In genomic region chr12:11862794-11863193, GRCh38 we compare ENCODE assay signal across 9 cellular contexts.
DNase-seq lines count a peak whose midpoint lies in the region; ATAC-seq, FAIRE-seq and TF ChIP-seq lines count a peak whose summit lies in the region.
"Had no signal": no experiment of that assay in that cellular context is flagged by ENCODE, and none has a peak within 500 bp of the region (broad histone marks: within the 10 kb centered on the region; RNA-seq: fewer than 3 reads in every experiment).

No MANE protein-coding gene starts in this region.

- TF ChIP-seq CTCF in GM10266 (IDR thresholded peaks at IDR 0.05; ENCODE audit: control insufficient read depth, insufficient read depth, low read depth, missing control alignments) (no peak), heart left ventricle (IDR thresholded peaks at IDR 0.05) (no peak)
- TF ChIP-seq CTCF in CD4-positive, alpha-beta T cell (IDR thresholded peaks at IDR 0.05), result no peak

- H3K36me3 Mint-ChIP-seq in CD4-positive, alpha-beta T cell (ENCODE audit: low read depth), result peaks cover 95% of the 10 kb centered on the region
- peaks cover 37 to 55% (median 42%) of the 10 kb centered on the region in 3 donors for H3K36me3 Mint-ChIP-seq in naive thymus-derived CD8-positive, alpha-beta T cell

- H3K27me3 ChIP-seq in heart left ventricle (no peaks in the 10 kb centered on the region), small intestine (ENCODE audit: control insufficient read depth in 2 of 2, insufficient read depth in 2 of 2, low read length in 2 of 2) (no peaks in the 10 kb centered on the region)
- no peaks in the 10 kb centered on the region for H3K27me3 ChIP-seq in CD4-positive, alpha-beta T cell (ENCODE audit: control insufficient read depth, insufficient read depth, low read length)

- H3K4me1 Mint-ChIP-seq in CD4-positive, alpha-beta T cell (ENCODE audit: low read depth), result no peaks in the 10 kb centered on the region
- peaks cover 0 to 7% (median 2%) of the 10 kb centered on the region in 4 donors for H3K4me1 Mint-ChIP-seq in naive thymus-derived CD8-positive, alpha-beta T cell

- TF ChIP-seq POLR2A in heart left ventricle (IDR thresholded peaks at IDR 0.05), result no peak

- H3K27ac ChIP-seq in heart left ventricle, result peak overlapping the region; percentile 70 to 90 (median 84)
- peak overlapping the region in 1 of 2 donors; percentile 79 for H3K27ac ChIP-seq in small intestine (ENCODE audit: low read depth in 1 of 2, low read length in 1 of 2)
- no peak overlapping the region for H3K27ac ChIP-seq in CD4-positive, alpha-beta T cell (ENCODE audit: low read depth, low read length)

- H3K4me3 ChIP-seq in heart left ventricle (peak overlapping the region in 1 of 12 donors; percentile 3), small intestine (ENCODE audit: low read depth in 1 of 2, low read length in 2 of 2) (no peak overlapping the region)

- intact Hi-C loops in heart left ventricle (cut with DNase I), result loop anchor here in 8 of 10 donors (5.0 to 10.0 kb wide), 6 partner anchors 98 to 218 kb away; partner anchors contain the start of gene ETV6 (in 2 of the 8)
- intact Hi-C loops in CD4-positive, alpha-beta T cell (cut with DNase I, micrococcal nuclease), result no loop called here

- CTCF ChIA-PET in CD4-positive, alpha-beta T cell (lab: Charles Lee), result no interaction called here

- H3K4me1 ChIP-seq in heart left ventricle, result peaks cover 8 to 55% (median 47%) of the 10 kb centered on the region in 12 donors
- peaks cover 3 to 14% of the 10 kb centered on the region in 2 donors for H3K4me1 ChIP-seq in small intestine (ENCODE audit: control insufficient read depth in 2 of 2, insufficient read depth in 1 of 2, low read depth in 1 of 2, low read length in 1 of 2)

- H3K4me3 Mint-ChIP-seq in CD4-positive, alpha-beta T cell, result no peak overlapping the region
- H3K4me3 Mint-ChIP-seq in naive thymus-derived CD8-positive, alpha-beta T cell, result no peak overlapping the region

- 35 to 41% (median 37%) methylated on average over 5 of the region's 5 CpGs for WGBS in heart left ventricle, 4 donors
- WGBS in small intestine, 3 donors, result 49 to 66% (median 61%) methylated on average over 5 of the region's 5 CpGs

- DNase-seq in GM10266 (ENCODE audit: extremely low spot score) (peak; percentile 36), heart left ventricle (peak in 1 of 5 donors; percentile 38), renal cortical epithelial cell (ENCODE audit: low read depth) (peak; percentile 82), small intestine (no peak)
- DNase-seq in CD4-positive, alpha-beta T cell, result no peak
- DNase-seq in naive thymus-derived CD8-positive, alpha-beta T cell, result no peak

- FAIRE-seq in small intestine (lab: Jason Lieb, UNC), result no peak
- FAIRE-seq: colon had no signal

- ATAC-seq in SK-N-SH treated with all-trans-retinoic acid at 6 μM for 48 hours (peak; percentile 84), heart left ventricle (peak; percentile 51 to 79 (median 68)), GM19452 (IDR thresholded peaks at IDR 0.05; ENCODE audit: unreplicated experiment) (no peak)
- ATAC-seq in CD4-positive, alpha-beta T cell (ENCODE audit: poor library complexity), result no peak
- no peak for ATAC-seq in naive thymus-derived CD8-positive, alpha-beta T cell

- H3K9me3 ChIP-seq in heart left ventricle (peaks cover 0 to 18% (median 12%) of the 10 kb centered on the region in 12 donors), small intestine (ENCODE audit: control insufficient read depth, low read depth) (no peaks in the 10 kb centered on the region)
- peaks cover 10% of the 10 kb centered on the region for H3K9me3 ChIP-seq in CD4-positive, alpha-beta T cell (ENCODE audit: control insufficient read depth, low read length)

- H3K36me3 ChIP-seq in heart left ventricle, result peaks cover 0 to 29% (median 0%) of the 10 kb centered on the region in 9 donors
- peaks cover 0 to 4% of the 10 kb centered on the region in 2 donors for H3K36me3 ChIP-seq in small intestine (ENCODE audit: control insufficient read depth in 2 of 2, insufficient read depth in 2 of 2, low read length in 2 of 2)

- POLR2A ChIA-PET in CD4-positive, alpha-beta T cell (lab: Charles Lee), result no interaction called here
- POLR2A ChIA-PET in naive thymus-derived CD8-positive, alpha-beta T cell (lab: Charles Lee), result no interaction called here

- peaks cover 11% of the 10 kb centered on the region for H3K9me3 Mint-ChIP-seq in CD4-positive, alpha-beta T cell
- H3K9me3 Mint-ChIP-seq in naive thymus-derived CD8-positive, alpha-beta T cell, result peaks cover 0 to 31% (median 11%) of the 10 kb centered on the region in 9 donors

- H3K27me3 Mint-ChIP-seq in CD4-positive, alpha-beta T cell, result no peaks in the 10 kb centered on the region
- no peaks in the 10 kb centered on the region for H3K27me3 Mint-ChIP-seq in naive thymus-derived CD8-positive, alpha-beta T cell

- no peak overlapping the region for H3K27ac Mint-ChIP-seq in CD4-positive, alpha-beta T cell
- H3K27ac Mint-ChIP-seq in naive thymus-derived CD8-positive, alpha-beta T cell, result peak overlapping the region in 1 of 10 donors; percentile 8

TF ChIP-seq in SK-N-SH treated with all-trans-retinoic acid at 6 μM for 48 hours, 23 proteins besides CTCF, POLR2A, EP300 and RAD21:
- TF ChIP-seq RARB (CRISPR knock-in tag; IDR thresholded peaks at IDR 0.05) (no peak), BACH2 (CRISPR knock-in tag; IDR thresholded peaks at IDR 0.05; ENCODE audit: borderline replicate concordance) (no peak)
- TF ChIP-seq, protein P1, sequence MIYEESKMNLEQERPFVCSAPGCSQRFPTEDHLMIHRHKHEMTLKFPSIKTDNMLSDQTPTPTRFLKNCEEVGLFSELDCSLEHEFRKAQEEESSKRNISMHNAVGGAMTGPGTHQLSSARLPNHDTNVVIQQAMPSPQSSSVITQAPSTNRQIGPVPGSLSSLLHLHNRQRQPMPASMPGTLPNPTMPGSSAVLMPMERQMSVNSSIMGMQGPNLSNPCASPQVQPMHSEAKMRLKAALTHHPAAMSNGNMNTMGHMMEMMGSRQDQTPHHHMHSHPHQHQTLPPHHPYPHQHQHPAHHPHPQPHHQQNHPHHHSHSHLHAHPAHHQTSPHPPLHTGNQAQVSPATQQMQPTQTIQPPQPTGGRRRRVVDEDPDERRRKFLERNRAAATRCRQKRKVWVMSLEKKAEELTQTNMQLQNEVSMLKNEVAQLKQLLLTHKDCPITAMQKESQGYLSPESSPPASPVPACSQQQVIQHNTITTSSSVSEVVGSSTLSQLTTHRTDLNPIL (CRISPR knock-in tag; IDR thresholded peaks at IDR 0.05; ENCODE audit: low read depth), result no peak

Comparison
In these comparisons a context has a peak if more than half of its experiments do, and no peak if none do; other contexts are left out.
1. DNase-seq: peak in GM10266 (single experiment) and renal cortical epithelial cell (single experiment); none in small intestine (single experiment), CD4-positive, alpha-beta T cell (0 of 10) and naive thymus-derived CD8-positive, alpha-beta T cell (0 of 10).
2. ATAC-seq: peak in SK-N-SH treated with all-trans-retinoic acid at 6 μM for 48 hours (single experiment) and heart left ventricle (4 of 4); none in CD4-positive, alpha-beta T cell (single experiment), GM19452 (single experiment) and naive thymus-derived CD8-positive, alpha-beta T cell (0 of 2).
3. intact Hi-C loops: an anchor here in heart left ventricle (5.0 to 10.0 kb wide); none called in CD4-positive, alpha-beta T cell.